In genomic region chr20:58634818-58635665, GRCh38 we compare ENCODE assay signal across 13 cellular contexts. TPM values are rescaled to one million over a fixed set of nuclear protein-coding genes. Genes with fewer than 3 reads are reported as not detected.
A peak's percentile ranks its signal among the peaks of the same experiment; 100 is the strongest.
DNase-seq lines count a peak whose midpoint lies in the region; ATAC-seq and TF ChIP-seq lines count a peak whose summit lies in the region.
"Had no signal": no experiment of that assay in that cellular context is flagged by ENCODE, and none has a peak within 500 bp of the region (broad histone marks: within the 10 kb centered on the region; RNA-seq: fewer than 3 reads in every experiment).

No MANE protein-coding gene starts in this region.

- peaks cover 7% of the 10 kb centered on the region for H3K9me3 Mint-ChIP-seq in glutamatergic neuron (ENCODE audit: unreplicated experiment)

- TF ChIP-seq CTCF in glutamatergic neuron (IDR thresholded peaks at IDR 0.05; ENCODE audit: partially characterized antibody, unreplicated experiment) (no peak), dorsolateral prefrontal cortex (IDR thresholded peaks at IDR 0.05 in 54 of 56, conservative IDR thresholded peaks at IDR 0.05 in 2 of 56; ENCODE audit: low read depth in 1 of 56, partially characterized antibody in 56 of 56) (no peak)

- H3K27me3 ChIP-seq in dorsolateral prefrontal cortex = peaks cover 0 to 7% (median 0%) of the 10 kb centered on the region in 45 donors

- ATAC-seq in GM18511 (IDR thresholded peaks at IDR 0.05; ENCODE audit: unreplicated experiment) (peak; percentile 83), HG03439 (IDR thresholded peaks at IDR 0.05; ENCODE audit: unreplicated experiment) (no peak)
- ATAC-seq: SK-N-SH treated with all-trans-retinoic acid at 6 μM for 48 hours had no signal

- peaks cover 3% of the 10 kb centered on the region for H3K27me3 Mint-ChIP-seq in glutamatergic neuron (ENCODE audit: unreplicated experiment)

- DNase-seq in activated CD4-positive, alpha-beta T cell treated with anti-CD3 and anti-CD28 coated beads, Interleukin-2, amount 50 U/mL, for 24 hours (ENCODE audit: low read depth in 1 of 2, low spot score in 1 of 2) = peak; percentile 21
- peak; percentile 18 for DNase-seq in glutamatergic neuron
- peak; percentile 33 to 43 for DNase-seq in stimulated activated CD8-positive, alpha-beta memory T cell treated with anti-CD3 and anti-CD28 coated beads, Interleukin-15, amount 100 ng/mL, for 48 hours (ENCODE audit: low read depth in 2 of 2)
- DNase-seq in RPMI8226 = no peak
- DNase-seq in dorsolateral prefrontal cortex = no peak
- DNase-seq in GOT3 (lab: John Stamatoyannopoulos, UW) = no peak
- DNase-seq: amygdala, small intestine had no signal

- no peak overlapping the region for H3K4me3 ChIP-seq in dorsolateral prefrontal cortex
- H3K4me3 ChIP-seq: lung had no signal

- H3K27ac ChIP-seq in dorsolateral prefrontal cortex = no peak overlapping the region
- H3K27ac ChIP-seq: epithelial cell of prostate had no signal

- no peak overlapping the region for H3K27ac Mint-ChIP-seq in glutamatergic neuron (ENCODE audit: unreplicated experiment)

- intact Hi-C loops in dorsolateral prefrontal cortex (cut with DNase I) = loop anchor here in 1 of 2 donors (10.0 kb wide), 1 partner anchor 200 kb away; no protein-coding TSS in a partner anchor

- H3K36me3 Mint-ChIP-seq in glutamatergic neuron (ENCODE audit: unreplicated experiment) = no peaks in the 10 kb centered on the region

- peaks cover 13% of the 10 kb centered on the region for H3K4me1 Mint-ChIP-seq in glutamatergic neuron (ENCODE audit: low read depth, unreplicated experiment)

- H3K4me3 Mint-ChIP-seq in glutamatergic neuron (ENCODE audit: unreplicated experiment) = no peak overlapping the region

RNA-seq across cellular contexts. Expression of gene STX16, which starts 16.0 kb away (rescaled TPM):
- 71.2 TPM for total RNA-seq in glutamatergic neuron (ENCODE audit: unreplicated experiment)
- 100 to 1,000 TPM in 10 of 120 experiments, 10 to 100 TPM in 110; 54.5 to 110 (median 84.5) TPM for total RNA-seq in dorsolateral prefrontal cortex

RNA-seq across cellular contexts. Expression of gene NPEPL1, which starts 57.6 kb away (rescaled TPM):
- 43.2 TPM for total RNA-seq in glutamatergic neuron (ENCODE audit: unreplicated experiment)
- total RNA-seq in dorsolateral prefrontal cortex = 10 to 100 TPM; 15.1 to 48.4 (median 25.2) TPM

Comparison
In these comparisons a context has a peak if more than half of its experiments do, and no peak if none do; other contexts are left out.
1. DNase-seq: peak in activated CD4-positive, alpha-beta T cell treated with anti-CD3 and anti-CD28 coated beads, Interleukin-2, amount 50 U/mL, for 24 hours (2 of 2), glutamatergic neuron (single experiment) and stimulated activated CD8-positive, alpha-beta memory T cell treated with anti-CD3 and anti-CD28 coated beads, Interleukin-15, amount 100 ng/mL, for 48 hours (2 of 2); none in RPMI8226 (single experiment), dorsolateral prefrontal cortex (0 of 10) and GOT3 (single experiment).